9 cellular contexts compared by ENCODE assay signal in the genomic region with DNA sequence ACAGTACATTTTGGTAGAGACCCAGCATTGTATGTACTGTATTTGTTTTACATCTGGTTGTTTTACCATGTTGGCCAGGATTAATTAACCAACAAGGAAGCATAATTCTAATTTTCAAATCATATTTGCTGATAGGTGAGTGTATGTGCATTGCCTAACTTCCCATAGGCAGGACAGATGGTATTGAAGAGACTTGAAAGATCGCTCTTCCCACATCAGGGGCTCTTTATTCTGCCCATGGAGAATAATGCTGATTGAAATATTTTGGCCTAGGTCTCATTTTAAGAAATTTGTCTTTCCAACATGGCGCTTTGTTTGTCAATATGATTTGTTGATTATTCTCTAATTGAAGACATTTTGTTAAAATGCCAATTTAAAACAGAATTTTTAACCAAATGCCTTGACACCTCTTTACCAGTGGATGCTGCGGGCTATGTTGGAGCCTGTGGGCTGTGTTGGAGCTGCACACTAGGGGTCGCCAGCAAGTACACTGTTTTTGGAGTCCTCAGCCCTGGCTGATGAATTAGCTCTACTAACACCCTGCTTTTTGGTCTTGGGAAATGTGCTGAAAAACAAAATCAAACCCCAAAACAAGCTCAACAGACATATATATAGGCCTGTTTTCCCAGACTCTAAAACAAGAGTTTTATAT. TPM values are rescaled to one million over a fixed set of nuclear protein-coding genes. Genes with fewer than 3 reads are reported as not detected.
DNase-seq lines count a peak whose midpoint lies in the region; ATAC-seq and TF ChIP-seq lines count a peak whose summit lies in the region.
"Had no signal": no experiment of that assay in that cellular context is flagged by ENCODE, and none has a peak within 500 bp of the region (broad histone marks: within the 10 kb centered on the region; RNA-seq: fewer than 3 reads in every experiment).

No MANE protein-coding gene starts in this region.

- no peak overlapping the region for H3K4me3 ChIP-seq in retinal pigment epithelial cell (ENCODE audit: low read length)
- no peak overlapping the region for H3K4me3 ChIP-seq in effector memory CD4-positive, alpha-beta T cell (ENCODE audit: insufficient read depth, low read depth, low read length, poor library complexity, severe bottlenecking)
- H3K4me3 ChIP-seq: thyroid gland had no signal

- no peak for TF ChIP-seq POLR2A in erythroblast (IDR thresholded peaks at IDR 0.05; ENCODE audit: low read length)

- TF ChIP-seq CTCF in retinal pigment epithelial cell (conservative IDR thresholded peaks at IDR 0.05; ENCODE audit: low read depth, low read length), result peak; percentile 82

- DNase-seq in Daoy (ENCODE audit: low read depth), result peak; percentile 43
- peak; percentile 29 to 30 for DNase-seq in NOMO-1 (lab: John Stamatoyannopoulos, UW; ENCODE audit: unreplicated experiment in 2 of 2)
- DNase-seq in erythroblast (lab: John Stamatoyannopoulos, UW), result peak; percentile 21 to 42
- DNase-seq in retinal pigment epithelial cell (ENCODE audit: low read depth), result no peak
- no peak for DNase-seq in NCI-H128 (lab: John Stamatoyannopoulos, UW; ENCODE audit: unreplicated experiment)
- no peak for DNase-seq in effector memory CD4-positive, alpha-beta T cell
- DNase-seq in activated CD8-positive, alpha-beta memory T cell treated with anti-CD3 and anti-CD28 coated beads for 24 hours, result no peak

- H3K27me3 ChIP-seq in effector memory CD4-positive, alpha-beta T cell (replicated peaks; ENCODE audit: control insufficient read depth, insufficient read depth, low read length, poor library complexity, severe bottlenecking), result no peaks in the 10 kb centered on the region
- H3K27me3 ChIP-seq: thyroid gland had no signal

- peak; percentile 47 for ATAC-seq in GM21723 (IDR thresholded peaks at IDR 0.05; ENCODE audit: unreplicated experiment)

- no peak overlapping the region for H3K27ac ChIP-seq in effector memory CD4-positive, alpha-beta T cell (ENCODE audit: insufficient read depth, low read length, poor library complexity, severe bottlenecking)
- H3K27ac ChIP-seq: thyroid gland had no signal

- no peaks in the 10 kb centered on the region for H3K36me3 ChIP-seq in effector memory CD4-positive, alpha-beta T cell (ENCODE audit: control insufficient read depth, insufficient read depth, low read length)
- H3K36me3 ChIP-seq: thyroid gland had no signal

- H3K9me3 ChIP-seq in effector memory CD4-positive, alpha-beta T cell (ENCODE audit: control insufficient read depth, low read length), result no peaks in the 10 kb centered on the region
- H3K9me3 ChIP-seq: thyroid gland had no signal

- no peaks in the 10 kb centered on the region for H3K4me1 ChIP-seq in effector memory CD4-positive, alpha-beta T cell (ENCODE audit: control insufficient read depth, insufficient read depth, low read length, poor library complexity, severe bottlenecking)
- H3K4me1 ChIP-seq: thyroid gland had no signal

RNA-seq across cellular contexts. Expression of a gene that starts 5.3 kb away (rescaled TPM):
- total RNA-seq in Daoy (2014; rRNA removed; shearing (Covaris generic)), result not detected in 2 replicates

RNA-seq across cellular contexts. Expression of a gene that starts 49.9 kb away (rescaled TPM):
- total RNA-seq in Daoy (2014; rRNA removed; shearing (Covaris generic)), result not detected in 2 replicates

Comparison
In these comparisons a context has a peak if more than half of its experiments do, and no peak if none do; other contexts are left out.
1. DNase-seq: peak in Daoy (single experiment), NOMO-1 (2 of 2) and erythroblast (2 of 2); none in retinal pigment epithelial cell (single experiment), NCI-H128 (single experiment), effector memory CD4-positive, alpha-beta T cell (0 of 3) and activated CD8-positive, alpha-beta memory T cell treated with anti-CD3 and anti-CD28 coated beads for 24 hours (single experiment).